Comparison of ENCODE assay signal across 21 cellular contexts in the genomic region with DNA sequence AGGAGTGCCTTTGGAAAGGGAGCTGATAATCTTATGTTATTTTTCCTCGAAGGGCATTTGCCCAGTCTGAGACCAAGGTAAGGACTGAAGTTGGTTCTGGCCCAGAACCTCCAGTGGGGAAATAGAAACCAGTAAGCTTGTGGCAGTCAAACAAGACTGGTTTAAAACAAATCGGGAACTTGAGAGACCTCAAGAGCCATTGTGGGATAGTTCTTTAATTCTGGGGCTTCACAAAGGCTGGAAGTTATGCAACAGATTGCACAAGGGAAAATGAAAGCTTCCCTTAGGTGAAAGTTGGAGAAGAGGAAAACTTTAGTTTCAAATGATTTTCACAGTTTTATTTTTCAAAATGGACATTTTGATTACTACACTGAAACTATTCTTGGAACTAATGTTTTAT. TPM values are rescaled to one million over a fixed set of nuclear protein-coding genes. Genes with fewer than 3 reads are reported as not detected.
DNase-seq lines count a peak whose midpoint lies in the region; ATAC-seq and TF ChIP-seq lines count a peak whose summit lies in the region.
"Had no signal": no experiment of that assay in that cellular context is flagged by ENCODE, and none has a peak within 500 bp of the region (broad histone marks: within the 10 kb centered on the region; RNA-seq: fewer than 3 reads in every experiment).

No MANE protein-coding gene starts in this region.

- DNase-seq in NOMO-1 (lab: John Stamatoyannopoulos, UW; ENCODE audit: unreplicated experiment in 2 of 2) (peak; percentile 31 to 64), mammary epithelial cell (peak; percentile 4), ovary (no peak)
- DNase-seq in stimulated activated CD4-positive, alpha-beta T cell treated with anti-CD3 and anti-CD28 coated beads, Interleukin-4, amount 100 ng/mL, for 24 hours, result no peak
- no peak for DNase-seq in activated CD8-positive, alpha-beta memory T cell treated with anti-CD3 and anti-CD28 coated beads, Interleukin-2, amount 50 U/mL, for 4 hours
- DNase-seq: activated CD4-positive, alpha-beta T cell treated with anti-CD3 and anti-CD28 coated beads, Interleukin-2, amount 50 U/mL, for 4 hours; activated CD8-positive, alpha-beta memory T cell treated with anti-CD3 and anti-CD28 coated beads, Interleukin-2, amount 50 U/mL, for 48 hours; activated naive CD8-positive, alpha-beta T cell treated with anti-CD3 and anti-CD28 coated beads, Interleukin-2, amount 50 U/mL, for 24 hours; cortex of kidney; GOT3; midbrain; NCI-H146; NCI-H82; nephron progenitor cell had no signal

- 62% methylated on average over 2 of the region's 2 CpGs for WGBS in mammary epithelial cell (ENCODE audit: low coverage, missing lambda C conversion rate)
- WGBS in liver, result 60% methylated on average over 2 of the region's 2 CpGs
- 76 to 86% (median 82%) methylated on average over 2 of the region's 2 CpGs for WGBS in ovary, 3 donors

- no peak overlapping the region for H3K27ac ChIP-seq in BLaER1 treated with 17β-estradiol and CSF1 and Interleukin-3, amounts not matched to agents 10 nM and 100 nM
- H3K27ac ChIP-seq in mammary epithelial cell (ENCODE audit: insufficient read depth, low read depth, low read length), result no peak overlapping the region
- no peak overlapping the region for H3K27ac ChIP-seq in liver (ENCODE audit: low read depth in 1 of 2, low read length in 2 of 2)
- H3K27ac ChIP-seq in ovary, result no peak overlapping the region
- H3K27ac ChIP-seq: A549, BLaER1 had no signal

- in situ Hi-C loops in mammary epithelial cell (cut with MboI; ENCODE audit: low sequenced_read_pairs in 2 of 2), result no loop called here

- TF ChIP-seq POLR2A in ovary (IDR thresholded peaks at IDR 0.05), result no peak

- peaks cover 0 to 5% (median 0%) of the 10 kb centered on the region in 11 experiments; a peak in 2 of 22 replicates for H3K36me3 ChIP-seq in BLaER1 treated with 17β-estradiol and CSF1 and Interleukin-3, amounts not matched to agents 10 nM and 100 nM
- H3K36me3 ChIP-seq in mammary epithelial cell (ENCODE audit: insufficient read depth, low read length) (no peaks in the 10 kb centered on the region), liver (ENCODE audit: control insufficient read depth in 4 of 4, insufficient read depth in 3 of 4, low read depth in 1 of 4, low read length in 3 of 4) (no peaks in the 10 kb centered on the region), ovary (no peaks in the 10 kb centered on the region)
- H3K36me3 ChIP-seq: BLaER1 had no signal

- no peaks in the 10 kb centered on the region for H3K27me3 ChIP-seq in BLaER1 treated with 17β-estradiol and CSF1 and Interleukin-3, amounts not matched to agents 10 nM and 100 nM
- no peaks in the 10 kb centered on the region for H3K27me3 ChIP-seq in mammary epithelial cell (ENCODE audit: insufficient read depth, low read length)
- H3K27me3 ChIP-seq in liver (ENCODE audit: control insufficient read depth in 4 of 4, insufficient read depth in 4 of 4, low read length in 3 of 4), result no peaks in the 10 kb centered on the region
- H3K27me3 ChIP-seq in ovary, result no peaks in the 10 kb centered on the region
- H3K27me3 ChIP-seq: BLaER1 had no signal

- no peaks in the 10 kb centered on the region for H3K79me2 ChIP-seq in mammary epithelial cell (ENCODE audit: insufficient read depth, low read length)

- CTCF ChIA-PET in mammary epithelial cell (lab: Charles Lee; ENCODE audit: low non-redundant PET), result no interaction called here

- no peaks in the 10 kb centered on the region for H4K20me1 ChIP-seq in BLaER1 treated with 17β-estradiol and CSF1 and Interleukin-3, amounts not matched to agents 10 nM and 100 nM
- H4K20me1 ChIP-seq in mammary epithelial cell (ENCODE audit: insufficient read depth, low read length), result no peaks in the 10 kb centered on the region
- H4K20me1 ChIP-seq: BLaER1 had no signal

- no peak for TF ChIP-seq EP300 in ovary (IDR thresholded peaks at IDR 0.05)

- no peak overlapping the region for H2AFZ ChIP-seq in mammary epithelial cell (ENCODE audit: low read depth, low read length)

- H3K9ac ChIP-seq in BLaER1 treated with 17β-estradiol and CSF1 and Interleukin-3, amounts not matched to agents 10 nM and 100 nM, result no peak overlapping the region
- H3K9ac ChIP-seq in mammary epithelial cell (ENCODE audit: insufficient read depth, low read length) (no peak overlapping the region), liver (ENCODE audit: low read depth in 1 of 2, low read length in 2 of 2) (no peak overlapping the region)
- H3K9ac ChIP-seq: BLaER1 had no signal

- TF ChIP-seq RAD21 in liver (IDR thresholded peaks at IDR 0.05), result no peak

- dilution Hi-C loops in mammary epithelial cell (cut with HindIII; ENCODE audit: low sequenced_read_pairs), result no loop called here

- ATAC-seq in GM19452 (IDR thresholded peaks at IDR 0.05; ENCODE audit: unreplicated experiment), result no peak
- ATAC-seq: A549; activated naive CD8-positive, alpha-beta T cell treated with anti-CD3 and anti-CD28 coated beads, Interleukin-2, amount 50 U/mL, for 24 hours; Panc1; WTC11 had no signal

- intact Hi-C loops in mammary epithelial cell (cut with micrococcal nuclease), result no loop called here
- intact Hi-C loops in ovary (cut with DNase I), result no loop called here

- no peak overlapping the region for H3K4me3 ChIP-seq in BLaER1 treated with 17β-estradiol and CSF1 and Interleukin-3, amounts not matched to agents 10 nM and 100 nM
- H3K4me3 ChIP-seq in mammary epithelial cell (replicated peaks in 1 of 3; ENCODE audit: insufficient read depth in 1 of 3, low read depth in 2 of 3, low read length in 3 of 3) (no peak overlapping the region), liver (ENCODE audit: low read depth in 1 of 3, low read length in 3 of 3) (peak overlapping the region in 1 of 3 donors; percentile 12), ovary (no peak overlapping the region)
- H3K4me3 ChIP-seq: A549, BLaER1 had no signal

- H3K4me1 ChIP-seq in BLaER1 treated with 17β-estradiol and CSF1 and Interleukin-3, amounts not matched to agents 10 nM and 100 nM, result peaks cover 0 to 9% (median 2%) of the 10 kb centered on the region in 10 experiments; a peak in 7 of 20 replicates
- H3K4me1 ChIP-seq in mammary epithelial cell (ENCODE audit: insufficient read depth, low read length) (no peaks in the 10 kb centered on the region), liver (ENCODE audit: control insufficient read depth in 4 of 4, insufficient read depth in 4 of 4, low read length in 3 of 4) (peaks cover 0 to 10% (median 3%) of the 10 kb centered on the region in 4 donors), ovary (ENCODE audit: insufficient read depth) (no peaks in the 10 kb centered on the region)
- H3K4me1 ChIP-seq: A549, BLaER1 had no signal

- BruUV-seq in mammary epithelial cell (replicated peaks; lab: Mats Ljungman, UMichigan), result no TSS peak

- no peak for TF ChIP-seq CTCF in mammary epithelial cell (conservative IDR thresholded peaks at IDR 0.05 in 1 of 2, IDR thresholded peaks at IDR 0.05 in 1 of 2; ENCODE audit: extremely low read depth in 1 of 2, insufficient read depth in 1 of 2, low read depth in 1 of 2, low read length in 2 of 2)
- TF ChIP-seq CTCF in liver (IDR thresholded peaks at IDR 0.05; ENCODE audit: low read depth, low read length, missing input control), result no peak
- no peak for TF ChIP-seq CTCF in ovary (IDR thresholded peaks at IDR 0.05)

- peaks cover 0 to 5% (median 0%) of the 10 kb centered on the region in 11 experiments; a peak in 2 of 22 replicates for H3K9me3 ChIP-seq in BLaER1 treated with 17β-estradiol and CSF1 and Interleukin-3, amounts not matched to agents 10 nM and 100 nM (replicated peaks in 1 of 11)
- no peaks in the 10 kb centered on the region for H3K9me3 ChIP-seq in mammary epithelial cell (replicated peaks; ENCODE audit: insufficient read depth, low read length)
- H3K9me3 ChIP-seq in liver (ENCODE audit: control insufficient read depth in 4 of 4, low read length in 3 of 4), result no peaks in the 10 kb centered on the region
- peaks cover 0 to 3% of the 10 kb centered on the region in 2 donors for H3K9me3 ChIP-seq in ovary
- H3K9me3 ChIP-seq: A549, BLaER1 had no signal

- H3K4me2 ChIP-seq in BLaER1 treated with 17β-estradiol and CSF1 and Interleukin-3, amounts not matched to agents 10 nM and 100 nM, result peak overlapping the region in 6 of 11 experiments; percentile 0 to 46 (median 26); a peak in 7 of 22 replicates
- no peak overlapping the region for H3K4me2 ChIP-seq in mammary epithelial cell (ENCODE audit: insufficient read depth, low read depth, low read length)
- H3K4me2 ChIP-seq: A549, BLaER1 had no signal

TF ChIP-seq in liver, 16 proteins besides CTCF, POLR2A, EP300 and RAD21:
- TF ChIP-seq TAF1 (conservative IDR thresholded peaks at IDR 0.05) (no peak), YY1 (IDR thresholded peaks at IDR 0.05) (peak; percentile 31)

RNA-seq across cellular contexts. Expression of a gene that starts 33.5 kb away (rescaled TPM):
- total RNA-seq in mammary epithelial cell, result 10 to 100 TPM; 55.8 to 87.7 TPM
- polyA plus RNA-seq in mammary epithelial cell, result 74.9 TPM
- polyA minus RNA-seq in mammary epithelial cell, result 53.4 TPM
- total RNA-seq in liver, result 1 to 10 TPM in 1 of 2 donors, under 1 TPM in 1; 0.59 to 2.2 TPM
- polyA plus RNA-seq in liver, result under 1 TPM; 0.32 to 0.37 TPM
- total RNA-seq in ovary, result 1 to 10 TPM in 6 of 7 donors, under 1 TPM in 1; 0.91 to 4.3 (median 2.4) TPM
- polyA plus RNA-seq in ovary, result 1 to 10 TPM; 1.8 to 4.0 TPM

Comparison
In these comparisons a context has a peak if more than half of its experiments do, and no peak if none do; other contexts are left out.
1. DNase-seq: peak in NOMO-1 (2 of 2) and mammary epithelial cell (single experiment); none in stimulated activated CD4-positive, alpha-beta T cell treated with anti-CD3 and anti-CD28 coated beads, Interleukin-4, amount 100 ng/mL, for 24 hours (single experiment), activated CD8-positive, alpha-beta memory T cell treated with anti-CD3 and anti-CD28 coated beads, Interleukin-2, amount 50 U/mL, for 4 hours (single experiment) and ovary (0 of 5).
2. RNA of a gene that starts 33.5 kb away (total RNA-seq): 55.8 to 87.7 TPM in mammary epithelial cell; 0.91 to 4.3 TPM in ovary and 0.59 to 2.2 TPM in liver; every median in the first group is over 10 times any median in the second.